In genomic region chr1:117346206-117346928, GRCh38 we compare ENCODE assay signal across 14 cellular contexts. TPM values are rescaled to one million over a fixed set of nuclear protein-coding genes. Genes with fewer than 3 reads are reported as not detected.
DNase-seq lines count a peak whose midpoint lies in the region; ATAC-seq, FAIRE-seq and TF ChIP-seq lines count a peak whose summit lies in the region.
"Had no signal": no experiment of that assay in that cellular context is flagged by ENCODE, and none has a peak within 500 bp of the region (broad histone marks: within the 10 kb centered on the region; RNA-seq: fewer than 3 reads in every experiment).

No MANE protein-coding gene starts in this region.

- H3K27me3 Mint-ChIP-seq in astrocyte (ENCODE audit: low read depth, unreplicated experiment) (peaks cover 6% of the 10 kb centered on the region), nephron progenitor cell (ENCODE audit: low read depth, poor library complexity) (peaks cover 3% of the 10 kb centered on the region)
- H3K27me3 Mint-ChIP-seq in stimulated activated naive CD8-positive, alpha-beta T cell treated with anti-CD3 and anti-CD28 coated beads, Interleukin-15, Interleukin-2, amounts not matched to agents 100 ng/mL and 50 ng/mL, for 24 hours: no peaks in the 10 kb centered on the region

- no peaks in the 10 kb centered on the region for H3K27me3 ChIP-seq in astrocyte (ENCODE audit: insufficient read depth, low read length)
- H3K27me3 ChIP-seq in right atrium auricular region: no peaks in the 10 kb centered on the region
- H3K27me3 ChIP-seq: left lung, SJSA1 had no signal

- H3K4me1 ChIP-seq in astrocyte (ENCODE audit: insufficient read depth, low read length): peaks cover 9% of the 10 kb centered on the region
- no peaks in the 10 kb centered on the region for H3K4me1 ChIP-seq in right atrium auricular region
- H3K4me1 ChIP-seq: left lung, SJSA1 had no signal

- H3K27ac ChIP-seq in astrocyte (ENCODE audit: low read depth, low read length) (no peak overlapping the region), right atrium auricular region (no peak overlapping the region)
- H3K27ac ChIP-seq: left lung, SJSA1 had no signal

- H3K4me1 Mint-ChIP-seq in astrocyte (ENCODE audit: low read depth, unreplicated experiment): no peaks in the 10 kb centered on the region
- H3K4me1 Mint-ChIP-seq in stimulated activated naive CD8-positive, alpha-beta T cell treated with anti-CD3 and anti-CD28 coated beads, Interleukin-15, Interleukin-2, amounts not matched to agents 100 ng/mL and 50 ng/mL, for 24 hours (ENCODE audit: low read depth): peaks cover 22% of the 10 kb centered on the region
- peaks cover 32% of the 10 kb centered on the region for H3K4me1 Mint-ChIP-seq in nephron progenitor cell
- H3K4me1 Mint-ChIP-seq: CD14-positive monocyte had no signal

- H3K27ac Mint-ChIP-seq in astrocyte (ENCODE audit: unreplicated experiment) (no peak overlapping the region), nephron progenitor cell (no peak overlapping the region)
- peak overlapping the region; percentile 48 for H3K27ac Mint-ChIP-seq in stimulated activated naive CD8-positive, alpha-beta T cell treated with anti-CD3 and anti-CD28 coated beads, Interleukin-15, Interleukin-2, amounts not matched to agents 100 ng/mL and 50 ng/mL, for 24 hours
- H3K27ac Mint-ChIP-seq: CD14-positive monocyte, nephron had no signal

- no peaks in the 10 kb centered on the region for H3K36me3 ChIP-seq in astrocyte (ENCODE audit: insufficient read depth, low read length)
- H3K36me3 ChIP-seq in right atrium auricular region: no peaks in the 10 kb centered on the region
- H3K36me3 ChIP-seq: left lung, SJSA1 had no signal

- H3K9me3 ChIP-seq in astrocyte (ENCODE audit: insufficient read depth, low read depth, low read length): no peaks in the 10 kb centered on the region
- no peaks in the 10 kb centered on the region for H3K9me3 ChIP-seq in right atrium auricular region
- H3K9me3 ChIP-seq: left lung, SJSA1 had no signal

- H3K36me3 Mint-ChIP-seq in astrocyte (ENCODE audit: low read depth, unreplicated experiment): no peaks in the 10 kb centered on the region
- H3K36me3 Mint-ChIP-seq in stimulated activated naive CD8-positive, alpha-beta T cell treated with anti-CD3 and anti-CD28 coated beads, Interleukin-15, Interleukin-2, amounts not matched to agents 100 ng/mL and 50 ng/mL, for 24 hours (ENCODE audit: low read depth): no peaks in the 10 kb centered on the region
- no peaks in the 10 kb centered on the region for H3K36me3 Mint-ChIP-seq in nephron progenitor cell (ENCODE audit: low read depth)
- H3K36me3 Mint-ChIP-seq: CD14-positive monocyte had no signal

- H2AFZ ChIP-seq in astrocyte (ENCODE audit: low read depth, low read length): peak overlapping the region; percentile 19

- H3K9me3 Mint-ChIP-seq in astrocyte (ENCODE audit: unreplicated experiment) (no peaks in the 10 kb centered on the region), nephron progenitor cell (no peaks in the 10 kb centered on the region)
- H3K9me3 Mint-ChIP-seq in stimulated activated naive CD8-positive, alpha-beta T cell treated with anti-CD3 and anti-CD28 coated beads, Interleukin-15, Interleukin-2, amounts not matched to agents 100 ng/mL and 50 ng/mL, for 24 hours: no peaks in the 10 kb centered on the region
- H3K9me3 Mint-ChIP-seq: nephron had no signal

- peak; percentile 24 for DNase-seq in stimulated activated CD4-positive, alpha-beta T cell treated with anti-CD3 and anti-CD28 coated beads, Interleukin-4, amount 100 ng/mL, for 24 hours
- no peak for DNase-seq in stimulated activated CD4-positive, alpha-beta T cell treated with anti-CD3 and anti-CD28 coated beads, Interleukin-4, amount 100 ng/mL, for 1 hour
- DNase-seq in NCI-H1105 (lab: John Stamatoyannopoulos, UW): peak; percentile 29
- peak; percentile 70 for DNase-seq in astrocyte (ENCODE audit: low read depth)
- no peak for DNase-seq in nephron progenitor cell
- no peak for DNase-seq in right atrium auricular region (ENCODE audit: low spot score)
- DNase-seq: left lung, NCI-H526 treated with DMSO at 0.1 percent for 48 hours had no signal

- no peaks in the 10 kb centered on the region for H3K79me2 ChIP-seq in astrocyte (ENCODE audit: insufficient read depth, low read length)

- no peak overlapping the region for H3K9ac ChIP-seq in astrocyte (ENCODE audit: low read length)

- FAIRE-seq in astrocyte (lab: Jason Lieb, UNC): no peak

- ATAC-seq in HG03469 (IDR thresholded peaks at IDR 0.05; ENCODE audit: unreplicated experiment): no peak
- ATAC-seq: left lung, sciatic nerve had no signal

- H4K20me1 ChIP-seq in astrocyte (ENCODE audit: insufficient read depth, low read length): no peaks in the 10 kb centered on the region

- H3K4me3 Mint-ChIP-seq in astrocyte (ENCODE audit: unreplicated experiment) (no peak overlapping the region), nephron progenitor cell (no peak overlapping the region)
- H3K4me3 Mint-ChIP-seq in stimulated activated naive CD8-positive, alpha-beta T cell treated with anti-CD3 and anti-CD28 coated beads, Interleukin-15, Interleukin-2, amounts not matched to agents 100 ng/mL and 50 ng/mL, for 24 hours: no peak overlapping the region
- H3K4me3 Mint-ChIP-seq: CD14-positive monocyte, nephron had no signal

- no peak overlapping the region for H3K4me3 ChIP-seq in astrocyte (ENCODE audit: insufficient read depth, low read depth, low read length)
- no peak overlapping the region for H3K4me3 ChIP-seq in right atrium auricular region
- H3K4me3 ChIP-seq: left lung, SJSA1 had no signal

- H3K4me2 ChIP-seq in astrocyte (ENCODE audit: low read length): peak overlapping the region; percentile 9

- TF ChIP-seq CTCF in astrocyte (IDR thresholded peaks at IDR 0.05; ENCODE audit: insufficient read depth, low read depth, low read length) (no peak), nephron progenitor cell (IDR thresholded peaks at IDR 0.05) (no peak), right atrium auricular region (IDR thresholded peaks at IDR 0.05) (no peak)

RNA-seq across cellular contexts. Expression of gene MAN1A2, which starts 20.9 kb away (rescaled TPM):
- total RNA-seq in astrocyte (40.9 and 43.5 TPM in 2 replicates), right atrium auricular region (10 to 100 TPM; 26.7 to 52.7 TPM)

Comparison
In these comparisons a context has a peak if more than half of its experiments do, and no peak if none do; other contexts are left out.
1. DNase-seq: peak in stimulated activated CD4-positive, alpha-beta T cell treated with anti-CD3 and anti-CD28 coated beads, Interleukin-4, amount 100 ng/mL, for 24 hours (single experiment), NCI-H1105 (single experiment) and astrocyte (single experiment); none in stimulated activated CD4-positive, alpha-beta T cell treated with anti-CD3 and anti-CD28 coated beads, Interleukin-4, amount 100 ng/mL, for 1 hour (single experiment), nephron progenitor cell (single experiment) and right atrium auricular region (single experiment).